24 cellular contexts compared by ENCODE assay signal in the genomic region with DNA sequence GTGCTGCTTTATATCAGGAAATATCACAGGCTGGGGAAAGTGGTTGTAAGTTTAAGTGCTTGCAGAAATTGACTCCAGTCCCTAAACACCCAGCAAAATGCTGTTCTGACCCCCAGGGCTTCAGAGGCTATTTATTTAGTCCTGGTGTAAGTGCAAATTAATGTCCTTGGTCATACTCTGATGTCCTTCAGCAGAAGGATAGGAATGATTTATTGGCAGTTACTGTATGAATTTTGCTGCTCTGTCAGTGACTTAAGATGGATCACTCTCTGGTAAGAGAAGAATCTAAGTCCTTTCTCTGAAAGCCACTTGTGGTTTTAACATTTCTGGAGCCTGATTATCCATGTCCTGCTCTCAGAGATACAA. TPM values are rescaled to one million over a fixed set of nuclear protein-coding genes. Genes with fewer than 3 reads are reported as not detected.
DNase-seq lines count a peak whose midpoint lies in the region; ATAC-seq and TF ChIP-seq lines count a peak whose summit lies in the region.
"Had no signal": no experiment of that assay in that cellular context is flagged by ENCODE, and none has a peak within 500 bp of the region (broad histone marks: within the 10 kb centered on the region; RNA-seq: fewer than 3 reads in every experiment).

No MANE protein-coding gene starts in this region.

- H3K4me3 Mint-ChIP-seq in CD8-positive, alpha-beta T cell, result no peak overlapping the region
- H3K4me3 Mint-ChIP-seq in activated CD4-positive, alpha-beta T cell treated with anti-CD3 and anti-CD28 coated beads for 36 hours, result no peak overlapping the region
- H3K4me3 Mint-ChIP-seq: activated CD8-positive, alpha-beta T cell treated with anti-CD3 and anti-CD28 coated beads for 36 hours; CD4-positive, CD25-positive, alpha-beta regulatory T cell had no signal

- ATAC-seq in CD8-positive, alpha-beta T cell, result no peak
- ATAC-seq in activated CD4-positive, alpha-beta T cell treated with anti-CD3 and anti-CD28 coated beads for 36 hours, result no peak
- ATAC-seq: activated CD8-positive, alpha-beta T cell treated with anti-CD3 and anti-CD28 coated beads for 36 hours; esophagus mucosa had no signal

- H3K4me3 ChIP-seq in CD8-positive, alpha-beta T cell (ENCODE audit: low read depth, low read length), result no peak overlapping the region
- H3K4me3 ChIP-seq in mesodermal cell (ENCODE audit: extremely low read depth, insufficient read depth, low read length, poor library complexity, severe bottlenecking), result no peak overlapping the region
- H3K4me3 ChIP-seq: breast epithelium, coronary artery, left lung, stomach, tibial nerve had no signal

- CTCF ChIA-PET in CD8-positive, alpha-beta T cell (lab: Charles Lee), result interaction anchor here (1.2 kb wide), 1 partner anchor 762 kb away, joined by 4 read pairs; no protein-coding TSS in a partner anchor
- CTCF ChIA-PET in activated CD4-positive, alpha-beta T cell treated with anti-CD3 and anti-CD28 coated beads for 36 hours (lab: Charles Lee), result interaction anchor here (0.8 kb wide), 1 partner anchor 31 kb away, joined by 3 read pairs; no protein-coding TSS in a partner anchor

- H3K27me3 Mint-ChIP-seq in CD8-positive, alpha-beta T cell (ENCODE audit: low read depth), result no peaks in the 10 kb centered on the region
- no peaks in the 10 kb centered on the region for H3K27me3 Mint-ChIP-seq in activated CD4-positive, alpha-beta T cell treated with anti-CD3 and anti-CD28 coated beads for 36 hours
- H3K27me3 Mint-ChIP-seq: activated CD8-positive, alpha-beta T cell treated with anti-CD3 and anti-CD28 coated beads for 36 hours; CD4-positive, CD25-positive, alpha-beta regulatory T cell had no signal

- H3K27ac ChIP-seq in CD8-positive, alpha-beta T cell (ENCODE audit: low read depth, low read length), result no peak overlapping the region
- H3K27ac ChIP-seq in mesodermal cell (ENCODE audit: low read depth, low read length, severe bottlenecking), result peak overlapping the region; percentile 51
- H3K27ac ChIP-seq: breast epithelium, coronary artery, foreskin keratinocyte, left lung, stomach, tibial nerve had no signal

- DNase-seq in CD8-positive, alpha-beta T cell, result no peak
- DNase-seq in DMS79 treated with DMSO at 0.1 percent for 48 hours (lab: John Stamatoyannopoulos, UW) (peak; percentile 27), NCI-H69 (lab: John Stamatoyannopoulos, UW) (peak; percentile 24), SW480 (ENCODE audit: low spot score) (no peak), NCI-H226 (no peak)
- no peak for DNase-seq in activated CD4-positive, alpha-beta T cell treated with anti-CD3 and anti-CD28 coated beads for 36 hours
- DNase-seq: activated CD4-positive, CD25-positive, alpha-beta regulatory T cell; activated CD8-positive, alpha-beta T cell treated with anti-CD3 and anti-CD28 coated beads for 36 hours; activated gamma-delta T cell treated with Interleukin-2 at 50 U/mL for 16 hours; activated T-cell treated with anti-CD3 and anti-CD28 coated beads for 4 hours; CD4-positive, CD25-positive, alpha-beta regulatory T cell; DMS 273 treated with DMSO at 0.1 percent for 48 hours; foreskin keratinocyte; KG1; left lung; NCI-H1694; stimulated activated CD8-positive, alpha-beta memory T cell treated with anti-CD3 and anti-CD28 coated beads, Interleukin-4, amount 100 ng/mL, for 48 hours; stomach; T1000 had no signal

- intact Hi-C loops in CD8-positive, alpha-beta T cell (cut with DNase I, micrococcal nuclease), result no loop called here
- intact Hi-C loops in activated CD4-positive, alpha-beta T cell treated with anti-CD3 and anti-CD28 coated beads for 36 hours (cut with DNase I, micrococcal nuclease), result no loop called here

- no peaks in the 10 kb centered on the region for H3K4me1 ChIP-seq in CD8-positive, alpha-beta T cell (ENCODE audit: insufficient read depth, low read length)
- H3K4me1 ChIP-seq in mesodermal cell (ENCODE audit: control insufficient read depth, insufficient read depth, low read length, poor library complexity, severe bottlenecking), result peaks cover 8% of the 10 kb centered on the region
- H3K4me1 ChIP-seq: breast epithelium, left lung had no signal

- peak overlapping the region; percentile 12 for H3K27ac Mint-ChIP-seq in CD8-positive, alpha-beta T cell
- H3K27ac Mint-ChIP-seq in activated CD4-positive, alpha-beta T cell treated with anti-CD3 and anti-CD28 coated beads for 36 hours, result no peak overlapping the region
- H3K27ac Mint-ChIP-seq: activated CD8-positive, alpha-beta T cell treated with anti-CD3 and anti-CD28 coated beads for 36 hours had no signal

- peaks cover 4% of the 10 kb centered on the region for H3K4me1 Mint-ChIP-seq in CD8-positive, alpha-beta T cell (ENCODE audit: low read depth)
- H3K4me1 Mint-ChIP-seq in activated CD4-positive, alpha-beta T cell treated with anti-CD3 and anti-CD28 coated beads for 36 hours, result no peaks in the 10 kb centered on the region

- H3K27me3 ChIP-seq in CD8-positive, alpha-beta T cell (ENCODE audit: insufficient read depth, low read length), result no peaks in the 10 kb centered on the region
- H3K27me3 ChIP-seq: breast epithelium, foreskin keratinocyte, left lung, stomach, tibial nerve had no signal

- POLR2A ChIA-PET in CD8-positive, alpha-beta T cell (lab: Charles Lee), result no interaction called here
- POLR2A ChIA-PET in activated CD4-positive, alpha-beta T cell treated with anti-CD3 and anti-CD28 coated beads for 36 hours (lab: Charles Lee), result no interaction called here

- H3K36me3 ChIP-seq in CD8-positive, alpha-beta T cell (ENCODE audit: insufficient read depth, low read length), result peaks cover 4% of the 10 kb centered on the region
- H3K36me3 ChIP-seq in mesodermal cell (ENCODE audit: control insufficient read depth, insufficient read depth, low read length), result peaks cover 7% of the 10 kb centered on the region

- TF ChIP-seq CTCF in CD8-positive, alpha-beta T cell (IDR thresholded peaks at IDR 0.05), result no peak

- H3K9me3 ChIP-seq in CD8-positive, alpha-beta T cell (ENCODE audit: low read length), result no peaks in the 10 kb centered on the region
- no peaks in the 10 kb centered on the region for H3K9me3 ChIP-seq in mesodermal cell (ENCODE audit: control insufficient read depth, low read length)
- H3K9me3 ChIP-seq: breast epithelium, left lung, stomach, tibial nerve had no signal

- peaks cover 28% of the 10 kb centered on the region for H3K36me3 Mint-ChIP-seq in CD8-positive, alpha-beta T cell
- peaks cover 4% of the 10 kb centered on the region for H3K36me3 Mint-ChIP-seq in activated CD4-positive, alpha-beta T cell treated with anti-CD3 and anti-CD28 coated beads for 36 hours (ENCODE audit: low read depth)

- no peaks in the 10 kb centered on the region for H3K9me3 Mint-ChIP-seq in CD8-positive, alpha-beta T cell
- no peaks in the 10 kb centered on the region for H3K9me3 Mint-ChIP-seq in activated CD4-positive, alpha-beta T cell treated with anti-CD3 and anti-CD28 coated beads for 36 hours (ENCODE audit: low read depth)
- H3K9me3 Mint-ChIP-seq: activated CD8-positive, alpha-beta T cell treated with anti-CD3 and anti-CD28 coated beads for 36 hours; CD4-positive, CD25-positive, alpha-beta regulatory T cell had no signal

RNA-seq across cellular contexts. Expression of gene FAM20B, which starts 21.9 kb away (rescaled TPM):
- total RNA-seq in CD8-positive, alpha-beta T cell, result 10 to 100 TPM; 11.1 to 11.2 TPM
- 24.6 TPM for polyA plus RNA-seq in mesodermal cell (2013, experiment 1 of 2)
- polyA plus RNA-seq in mesodermal cell (2013, experiment 2 of 2), result 24.3 TPM
- total RNA-seq in activated CD4-positive, alpha-beta T cell treated with anti-CD3 and anti-CD28 coated beads for 36 hours, result 10 to 100 TPM; 21.7 to 35.8 TPM

RNA-seq across cellular contexts. Expression of gene TOR3A, which starts 34.2 kb away (rescaled TPM):
- total RNA-seq in CD8-positive, alpha-beta T cell, result 10 to 100 TPM; 15.6 to 16.0 TPM
- 10.9 TPM for polyA plus RNA-seq in mesodermal cell (2013, experiment 1 of 2)
- polyA plus RNA-seq in mesodermal cell (2013, experiment 2 of 2), result 9.5 TPM
- total RNA-seq in activated CD4-positive, alpha-beta T cell treated with anti-CD3 and anti-CD28 coated beads for 36 hours, result 10 to 100 TPM; 29.4 TPM

Comparison
In these comparisons a context has a peak if more than half of its experiments do, and no peak if none do; other contexts are left out.
1. DNase-seq: peak in DMS79 treated with DMSO at 0.1 percent for 48 hours (single experiment) and NCI-H69 (single experiment); none in CD8-positive, alpha-beta T cell (0 of 7), SW480 (single experiment), NCI-H226 (single experiment) and activated CD4-positive, alpha-beta T cell treated with anti-CD3 and anti-CD28 coated beads for 36 hours (single experiment).